9 cellular contexts compared by ENCODE assay signal in the genomic region with DNA sequence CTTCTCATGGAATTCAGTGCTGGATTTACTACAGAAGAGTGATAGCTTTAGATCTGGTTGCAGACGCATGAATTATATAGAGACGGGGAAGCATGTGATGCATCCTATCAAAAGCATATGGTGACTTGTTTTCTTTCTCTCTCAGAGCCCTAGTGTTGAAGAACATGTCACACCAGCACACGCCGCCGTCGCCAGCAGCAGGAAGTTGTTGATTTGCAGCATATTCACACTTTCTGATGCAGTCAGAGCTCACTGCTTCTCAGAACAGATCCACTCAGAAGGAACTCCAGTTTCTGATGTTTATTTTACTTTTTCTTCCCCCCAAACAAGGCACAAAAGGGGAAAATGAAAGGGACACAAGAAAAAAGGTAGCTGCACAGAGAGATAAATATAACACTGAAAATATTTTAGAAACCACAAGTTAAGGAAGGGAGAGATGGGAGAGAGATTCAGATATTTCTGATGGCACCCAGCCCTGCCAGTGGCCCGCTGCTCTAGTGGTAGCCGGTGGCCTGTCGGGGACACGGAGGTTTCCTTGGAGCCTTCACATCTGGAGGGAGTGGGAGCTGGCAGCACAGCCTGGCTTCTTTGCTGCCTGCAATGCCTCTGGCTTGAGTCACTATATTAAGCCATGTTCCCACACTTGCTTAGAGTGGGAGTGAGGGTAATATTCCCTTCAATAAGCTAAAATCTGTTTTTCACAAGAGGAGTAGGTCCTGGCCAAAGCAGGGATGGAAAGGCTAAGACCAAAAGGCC.
DNase-seq lines count a peak whose midpoint lies in the region; ATAC-seq lines count a peak whose summit lies in the region.
"Had no signal": no experiment of that assay in that cellular context is flagged by ENCODE, and none has a peak within 500 bp of the region (broad histone marks: within the 10 kb centered on the region; RNA-seq: fewer than 3 reads in every experiment).

No MANE protein-coding gene starts in this region.

- peak overlapping the region; percentile 72 for H3K27ac Mint-ChIP-seq in activated T-helper 2 cell treated with anti-CD3 and anti-CD28 coated beads, Interferon-gamma antibody, Interleukin-2, Interleukin-4, amounts not matched to agents 10 μg/mL and 5 μg/mL and 100 μg/mL, durations not matched to agents 14 hours and 24 hours and 36 hours

- H3K4me3 Mint-ChIP-seq in activated T-helper 2 cell treated with anti-CD3 and anti-CD28 coated beads, Interferon-gamma antibody, Interleukin-2, Interleukin-4, amounts not matched to agents 10 μg/mL and 5 μg/mL and 100 μg/mL, durations not matched to agents 14 hours and 24 hours and 36 hours (ENCODE audit: low read depth), result peak overlapping the region; percentile 34

- H3K4me1 Mint-ChIP-seq in activated T-helper 2 cell treated with anti-CD3 and anti-CD28 coated beads, Interferon-gamma antibody, Interleukin-2, Interleukin-4, amounts not matched to agents 10 μg/mL and 5 μg/mL and 100 μg/mL, durations not matched to agents 14 hours and 24 hours and 36 hours (ENCODE audit: low read depth), result peaks cover 22% of the 10 kb centered on the region

- DNase-seq in activated CD4-positive, alpha-beta T cell treated with anti-CD3 and anti-CD28 coated beads for 48 hours, result peak; percentile 34
- DNase-seq in activated CD4-positive, alpha-beta T cell treated with anti-CD3 and anti-CD28 coated beads, Interleukin-2, amount 50 U/mL, for 4 hours, result no peak
- no peak for DNase-seq in activated T-helper 2 cell treated with anti-CD3 and anti-CD28 coated beads, Interferon-gamma antibody, Interleukin-2, Interleukin-4, amounts not matched to agents 10 μg/mL and 5 μg/mL and 100 μg/mL, durations not matched to agents 14 hours and 24 hours and 36 hours (ENCODE audit: low spot score)
- peak; percentile 81 for DNase-seq in hepatic stellate cell (ENCODE audit: low spot score)
- peak; percentile 45 for DNase-seq in superior temporal gyrus (ENCODE audit: extremely low spot score)
- no peak for DNase-seq in NCI-H2107 (lab: John Stamatoyannopoulos, UW)
- no peak for DNase-seq in NCI-H1092 treated with DMSO at 0.1 percent for 48 hours (lab: John Stamatoyannopoulos, UW)
- DNase-seq: BE2C had no signal

- no peaks in the 10 kb centered on the region for H3K9me3 Mint-ChIP-seq in activated T-helper 2 cell treated with anti-CD3 and anti-CD28 coated beads, Interferon-gamma antibody, Interleukin-2, Interleukin-4, amounts not matched to agents 10 μg/mL and 5 μg/mL and 100 μg/mL, durations not matched to agents 14 hours and 24 hours and 36 hours

- intact Hi-C loops in activated T-helper 2 cell treated with anti-CD3 and anti-CD28 coated beads, Interferon-gamma antibody, Interleukin-2, Interleukin-4, amounts not matched to agents 10 μg/mL and 5 μg/mL and 100 μg/mL, durations not matched to agents 14 hours and 24 hours and 36 hours (cut with micrococcal nuclease), result no loop called here

- ATAC-seq in HG03135 (IDR thresholded peaks at IDR 0.05; ENCODE audit: unreplicated experiment), result no peak

- no peaks in the 10 kb centered on the region for H3K27me3 Mint-ChIP-seq in activated T-helper 2 cell treated with anti-CD3 and anti-CD28 coated beads, Interferon-gamma antibody, Interleukin-2, Interleukin-4, amounts not matched to agents 10 μg/mL and 5 μg/mL and 100 μg/mL, durations not matched to agents 14 hours and 24 hours and 36 hours (ENCODE audit: low read depth)

- no peaks in the 10 kb centered on the region for H3K36me3 Mint-ChIP-seq in activated T-helper 2 cell treated with anti-CD3 and anti-CD28 coated beads, Interferon-gamma antibody, Interleukin-2, Interleukin-4, amounts not matched to agents 10 μg/mL and 5 μg/mL and 100 μg/mL, durations not matched to agents 14 hours and 24 hours and 36 hours (ENCODE audit: low read depth)

Comparison
In these comparisons a context has a peak if more than half of its experiments do, and no peak if none do; other contexts are left out.
1. DNase-seq: peak in activated CD4-positive, alpha-beta T cell treated with anti-CD3 and anti-CD28 coated beads for 48 hours (single experiment), hepatic stellate cell (single experiment) and superior temporal gyrus (single experiment); none in activated CD4-positive, alpha-beta T cell treated with anti-CD3 and anti-CD28 coated beads, Interleukin-2, amount 50 U/mL, for 4 hours (0 of 2), activated T-helper 2 cell treated with anti-CD3 and anti-CD28 coated beads, Interferon-gamma antibody, Interleukin-2, Interleukin-4, amounts not matched to agents 10 μg/mL and 5 μg/mL and 100 μg/mL, durations not matched to agents 14 hours and 24 hours and 36 hours (single experiment), NCI-H2107 (single experiment) and NCI-H1092 treated with DMSO at 0.1 percent for 48 hours (single experiment).